Comparison of ENCODE assay signal across 1 cellular context in genomic region chr2:28870146-28870891, GRCh38.
TF ChIP-seq lines count a peak whose summit lies in the region.

TRMT61B (minus strand) TSS chr2:28870309; CDS start chr2:28870277, 32 bp downstream.

TF ChIP-seq in K562, 482 proteins besides CTCF, POLR2A, EP300 and RAD21 (continued from another document and continues in another):
- TF ChIP-seq, protein P1, sequence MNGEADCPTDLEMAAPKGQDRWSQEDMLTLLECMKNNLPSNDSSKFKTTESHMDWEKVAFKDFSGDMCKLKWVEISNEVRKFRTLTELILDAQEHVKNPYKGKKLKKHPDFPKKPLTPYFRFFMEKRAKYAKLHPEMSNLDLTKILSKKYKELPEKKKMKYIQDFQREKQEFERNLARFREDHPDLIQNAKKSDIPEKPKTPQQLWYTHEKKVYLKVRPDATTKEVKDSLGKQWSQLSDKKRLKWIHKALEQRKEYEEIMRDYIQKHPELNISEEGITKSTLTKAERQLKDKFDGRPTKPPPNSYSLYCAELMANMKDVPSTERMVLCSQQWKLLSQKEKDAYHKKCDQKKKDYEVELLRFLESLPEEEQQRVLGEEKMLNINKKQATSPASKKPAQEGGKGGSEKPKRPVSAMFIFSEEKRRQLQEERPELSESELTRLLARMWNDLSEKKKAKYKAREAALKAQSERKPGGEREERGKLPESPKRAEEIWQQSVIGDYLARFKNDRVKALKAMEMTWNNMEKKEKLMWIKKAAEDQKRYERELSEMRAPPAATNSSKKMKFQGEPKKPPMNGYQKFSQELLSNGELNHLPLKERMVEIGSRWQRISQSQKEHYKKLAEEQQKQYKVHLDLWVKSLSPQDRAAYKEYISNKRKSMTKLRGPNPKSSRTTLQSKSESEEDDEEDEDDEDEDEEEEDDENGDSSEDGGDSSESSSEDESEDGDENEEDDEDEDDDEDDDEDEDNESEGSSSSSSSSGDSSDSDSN (IDR thresholded peaks at IDR 0.05; ENCODE audit: borderline replicate concordance in 1 of 2, low read depth in 2 of 2, low read length in 2 of 2): 0 out of 4 replicates have a peak, but pooled peaks of 1 of the 2 experiments have one; percentile 58
- TF ChIP-seq, protein P2, sequence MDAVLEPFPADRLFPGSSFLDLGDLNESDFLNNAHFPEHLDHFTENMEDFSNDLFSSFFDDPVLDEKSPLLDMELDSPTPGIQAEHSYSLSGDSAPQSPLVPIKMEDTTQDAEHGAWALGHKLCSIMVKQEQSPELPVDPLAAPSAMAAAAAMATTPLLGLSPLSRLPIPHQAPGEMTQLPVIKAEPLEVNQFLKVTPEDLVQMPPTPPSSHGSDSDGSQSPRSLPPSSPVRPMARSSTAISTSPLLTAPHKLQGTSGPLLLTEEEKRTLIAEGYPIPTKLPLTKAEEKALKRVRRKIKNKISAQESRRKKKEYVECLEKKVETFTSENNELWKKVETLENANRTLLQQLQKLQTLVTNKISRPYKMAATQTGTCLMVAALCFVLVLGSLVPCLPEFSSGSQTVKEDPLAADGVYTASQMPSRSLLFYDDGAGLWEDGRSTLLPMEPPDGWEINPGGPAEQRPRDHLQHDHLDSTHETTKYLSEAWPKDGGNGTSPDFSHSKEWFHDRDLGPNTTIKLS (IDR thresholded peaks at IDR 0.05; ENCODE audit: borderline replicate concordance, low read depth): peak; percentile 19; the same call in 1 of the 2 replicates
- TF ChIP-seq MAFF (IDR thresholded peaks at IDR 0.05; ENCODE audit: low read length) (no peak), CSDE1 (IDR thresholded peaks at IDR 0.05) (peak in 1 of 2 experiments; percentile 92; a peak in 2 of 4 replicates), ELF2 (CRISPR knock-in tag; IDR thresholded peaks at IDR 0.05) (peak; percentile 45; the same call in 1 of the 2 replicates), ZNF280B (CRISPR knock-in tag; IDR thresholded peaks at IDR 0.05) (no peak), CBX2 (IDR thresholded peaks at IDR 0.05; ENCODE audit: insufficient read depth, low read length, poor library complexity, severe bottlenecking) (no peak), NR2F6 (CRISPR knock-in tag; IDR thresholded peaks at IDR 0.05) (no peak), SMAD3 (CRISPR knock-in tag; conservative IDR thresholded peaks at IDR 0.05) (peak; percentile 71; the same call in 1 of the 2 replicates), MAZ (CRISPR knock-in tag; conservative IDR thresholded peaks at IDR 0.05 in 1 of 2, IDR thresholded peaks at IDR 0.05 in 1 of 2) (peak; percentile 84 to 91), ARID3A (IDR thresholded peaks at IDR 0.05; ENCODE audit: borderline replicate concordance, low read depth, low read length) (no peak), MEIS2 (IDR thresholded peaks at IDR 0.05; ENCODE audit: partially characterized antibody) (peak; percentile 83), NCOR1 (IDR thresholded peaks at IDR 0.05) (peak; percentile 37; the same call in 1 of the 2 replicates), PKNOX1 (IDR thresholded peaks at IDR 0.05) (peak; percentile 83), NFXL1 (CRISPR knock-in tag; IDR thresholded peaks at IDR 0.05) (no peak), MTA3 (IDR thresholded peaks at IDR 0.05; ENCODE audit: borderline replicate concordance) (peak; percentile 57; the same call in 1 of the 2 replicates), RBFOX2 (IDR thresholded peaks at IDR 0.05; ENCODE audit: low read depth, low read length) (peak; percentile 98), CCNT2 (IDR thresholded peaks at IDR 0.05; ENCODE audit: borderline replicate concordance, extremely low read depth, insufficient read length, low read depth, low read length) (peak; percentile 70), MTA1 (IDR thresholded peaks at IDR 0.05; ENCODE audit: borderline replicate concordance) (peak; percentile 100), ZBED1 (IDR thresholded peaks at IDR 0.05) (0 out of 2 replicates have a peak, but pooled peaks have one; percentile 71), JUN (IDR thresholded peaks at IDR 0.05; ENCODE audit: borderline replicate concordance, low read depth, low read length) (peak; percentile 79; the same call in 1 of the 2 replicates), JUN (CRISPR knock-in tag; IDR thresholded peaks at IDR 0.05; ENCODE audit: borderline replicate concordance) (peak; percentile 87; the same call in 1 of the 2 replicates), LEF1 (IDR thresholded peaks at IDR 0.05) (0 out of 2 replicates have a peak, but pooled peaks have one; percentile 35), NEUROD1 (IDR thresholded peaks at IDR 0.05; ENCODE audit: borderline replicate concordance, low read depth, low read length, partially characterized antibody) (peak; percentile 58), FIP1L1 (IDR thresholded peaks at IDR 0.05; ENCODE audit: low read depth, low read length, poor library complexity, severe bottlenecking) (peak; percentile 43), KDM5B (IDR thresholded peaks at IDR 0.05; ENCODE audit: insufficient replicate concordance, low read depth, low read length) (peak; percentile 91), HDAC2 (IDR thresholded peaks at IDR 0.05) (0 out of 2 replicates have a peak, but pooled peaks have one; percentile 35), NR1H2 (CRISPR knock-in tag; IDR thresholded peaks at IDR 0.05) (no peak), LARP7 (IDR thresholded peaks at IDR 0.05) (no peak), SRSF7 (optimal IDR thresholded peaks at IDR 0.05; ENCODE audit: low read depth, low read length) (no peak), E4F1 (CRISPR knock-in tag; IDR thresholded peaks at IDR 0.05; ENCODE audit: borderline replicate concordance) (no peak), ZKSCAN1 (IDR thresholded peaks at IDR 0.05; ENCODE audit: low read depth, low read length) (peak; percentile 92), ZNF699 (CRISPR knock-in tag; IDR thresholded peaks at IDR 0.05; ENCODE audit: insufficient replicate concordance) (no peak), SREBF1 (IDR thresholded peaks at IDR 0.05; ENCODE audit: borderline replicate concordance, low read depth, low read length) (peak; percentile 86; the same call in 1 of the 2 replicates), MXI1 (IDR thresholded peaks at IDR 0.05; ENCODE audit: low read depth, low read length) (peak; percentile 92), TCF15 (CRISPR knock-in tag; IDR thresholded peaks at IDR 0.05) (no peak), ZFX (CRISPR knock-in tag; IDR thresholded peaks at IDR 0.05) (peak; percentile 80), SMARCA4 (IDR thresholded peaks at IDR 0.05) (peak; percentile 45; the same call in 1 of the 2 replicates), NFIC (IDR thresholded peaks at IDR 0.05) (peak; percentile 53)
- TF ChIP-seq, protein P3, sequence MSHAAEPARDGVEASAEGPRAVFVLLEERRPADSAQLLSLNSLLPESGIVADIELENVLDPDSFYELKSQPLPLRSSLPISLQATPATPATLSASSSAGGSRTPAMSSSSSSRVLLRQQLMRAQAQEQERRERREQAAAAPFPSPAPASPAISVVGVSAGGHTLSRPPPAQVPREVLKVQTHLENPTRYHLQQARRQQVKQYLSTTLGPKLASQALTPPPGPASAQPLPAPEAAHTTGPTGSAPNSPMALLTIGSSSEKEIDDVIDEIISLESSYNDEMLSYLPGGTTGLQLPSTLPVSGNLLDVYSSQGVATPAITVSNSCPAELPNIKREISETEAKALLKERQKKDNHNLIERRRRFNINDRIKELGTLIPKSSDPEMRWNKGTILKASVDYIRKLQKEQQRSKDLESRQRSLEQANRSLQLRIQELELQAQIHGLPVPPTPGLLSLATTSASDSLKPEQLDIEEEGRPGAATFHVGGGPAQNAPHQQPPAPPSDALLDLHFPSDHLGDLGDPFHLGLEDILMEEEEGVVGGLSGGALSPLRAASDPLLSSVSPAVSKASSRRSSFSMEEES (CRISPR knock-in tag; IDR thresholded peaks at IDR 0.05): no peak
- TF ChIP-seq, protein P4, sequence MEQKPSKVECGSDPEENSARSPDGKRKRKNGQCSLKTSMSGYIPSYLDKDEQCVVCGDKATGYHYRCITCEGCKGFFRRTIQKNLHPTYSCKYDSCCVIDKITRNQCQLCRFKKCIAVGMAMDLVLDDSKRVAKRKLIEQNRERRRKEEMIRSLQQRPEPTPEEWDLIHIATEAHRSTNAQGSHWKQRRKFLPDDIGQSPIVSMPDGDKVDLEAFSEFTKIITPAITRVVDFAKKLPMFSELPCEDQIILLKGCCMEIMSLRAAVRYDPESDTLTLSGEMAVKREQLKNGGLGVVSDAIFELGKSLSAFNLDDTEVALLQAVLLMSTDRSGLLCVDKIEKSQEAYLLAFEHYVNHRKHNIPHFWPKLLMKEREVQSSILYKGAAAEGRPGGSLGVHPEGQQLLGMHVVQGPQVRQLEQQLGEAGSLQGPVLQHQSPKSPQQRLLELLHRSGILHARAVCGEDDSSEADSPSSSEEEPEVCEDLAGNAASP (IDR thresholded peaks at IDR 0.05): peak; percentile 55; the same call in 1 of the 2 replicates
- TF ChIP-seq, protein P5, sequence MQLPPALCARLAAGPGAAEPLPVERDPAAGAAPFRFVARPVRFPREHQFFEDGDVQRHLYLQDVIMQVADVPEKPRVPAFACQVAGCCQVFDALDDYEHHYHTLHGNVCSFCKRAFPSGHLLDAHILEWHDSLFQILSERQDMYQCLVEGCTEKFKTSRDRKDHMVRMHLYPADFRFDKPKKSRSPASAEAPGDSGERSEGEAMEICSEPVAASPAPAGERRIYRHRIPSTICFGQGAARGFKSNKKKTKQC (CRISPR knock-in tag; IDR thresholded peaks at IDR 0.05): peak; percentile 37; the same call in 1 of the 2 replicates
- TF ChIP-seq, protein P6, sequence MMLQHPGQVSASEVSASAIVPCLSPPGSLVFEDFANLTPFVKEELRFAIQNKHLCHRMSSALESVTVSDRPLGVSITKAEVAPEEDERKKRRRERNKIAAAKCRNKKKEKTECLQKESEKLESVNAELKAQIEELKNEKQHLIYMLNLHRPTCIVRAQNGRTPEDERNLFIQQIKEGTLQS (IDR thresholded peaks at IDR 0.05): peak; percentile 35
- TF ChIP-seq, protein P6 (CRISPR knock-in tag; conservative IDR thresholded peaks at IDR 0.05): no peak
- TF ChIP-seq, protein P7, sequence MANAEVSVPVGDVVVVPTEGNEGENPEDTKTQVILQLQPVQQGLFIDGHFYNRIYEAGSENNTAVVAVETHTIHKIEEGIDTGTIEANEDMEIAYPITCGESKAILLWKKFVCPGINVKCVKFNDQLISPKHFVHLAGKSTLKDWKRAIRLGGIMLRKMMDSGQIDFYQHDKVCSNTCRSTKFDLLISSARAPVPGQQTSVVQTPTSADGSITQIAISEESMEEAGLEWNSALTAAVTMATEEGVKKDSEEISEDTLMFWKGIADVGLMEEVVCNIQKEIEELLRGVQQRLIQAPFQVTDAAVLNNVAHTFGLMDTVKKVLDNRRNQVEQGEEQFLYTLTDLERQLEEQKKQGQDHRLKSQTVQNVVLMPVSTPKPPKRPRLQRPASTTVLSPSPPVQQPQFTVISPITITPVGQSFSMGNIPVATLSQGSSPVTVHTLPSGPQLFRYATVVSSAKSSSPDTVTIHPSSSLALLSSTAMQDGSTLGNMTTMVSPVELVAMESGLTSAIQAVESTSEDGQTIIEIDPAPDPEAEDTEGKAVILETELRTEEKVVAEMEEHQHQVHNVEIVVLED (CRISPR knock-in tag; IDR thresholded peaks at IDR 0.05): peak; percentile 72
